In genomic region chr9:136899196-136899595, GRCh38 we compare ENCODE assay signal across 12 cellular contexts. TPM values are rescaled to one million over a fixed set of nuclear protein-coding genes. Genes with fewer than 3 reads are reported as not detected.
DNase-seq lines count a peak whose midpoint lies in the region; ATAC-seq and TF ChIP-seq lines count a peak whose summit lies in the region.
"Had no signal": no experiment of that assay in that cellular context is flagged by ENCODE, and none has a peak within 500 bp of the region (broad histone marks: within the 10 kb centered on the region; RNA-seq: fewer than 3 reads in every experiment).

No MANE protein-coding gene starts in this region.

- H3K4me3 ChIP-seq in GM12865 (ENCODE audit: low read depth, low read length) (no peak overlapping the region), KMS-11 (IDR thresholded peaks at IDR 0.05; ENCODE audit: insufficient read depth, low read depth, low read length) (no peak overlapping the region), heart right ventricle (no peak overlapping the region)

- ATAC-seq in GM19397 (IDR thresholded peaks at IDR 0.05; ENCODE audit: unreplicated experiment) (peak; percentile 45), heart right ventricle (no peak)

- DNase-seq in GM12865 (ENCODE audit: low read depth): peak; percentile 96
- DNase-seq in germinal center (ENCODE audit: low spot score): peak; percentile 16
- DNase-seq in DMS153 (lab: John Stamatoyannopoulos, UW): no peak
- no peak for DNase-seq in heart right ventricle
- no peak for DNase-seq in stimulated activated CD4-positive, alpha-beta T cell treated with anti-CD3 and anti-CD28 coated beads, Interleukin-2, amount 100 ng/mL, for 24 hours
- DNase-seq: effector CD4-positive, alpha-beta T cell; GOT3; hypothalamus; SIG-M5 had no signal

- H3K9ac ChIP-seq in KMS-11: peak overlapping the region; percentile 8; the same call in 1 of the 2 replicates

- no peak overlapping the region for H2AFZ ChIP-seq in KMS-11 (ENCODE audit: low read depth)

- 72 to 73% methylated on average over 9 of the region's 9 CpGs for WGBS in heart right ventricle, 2 donors

- TF ChIP-seq CTCF in GM12865 (IDR thresholded peaks at IDR 0.05; ENCODE audit: insufficient read depth, low read depth, low read length, missing control alignments) (peak; percentile 12), KMS-11 (conservative IDR thresholded peaks at IDR 0.05; ENCODE audit: low read depth, low read length) (no peak), heart right ventricle (IDR thresholded peaks at IDR 0.05) (no peak)

- H3K36me3 ChIP-seq in KMS-11 (ENCODE audit: insufficient read depth): peaks cover 8% of the 10 kb centered on the region; the same call in 1 of the 2 replicates
- peaks cover 0 to 60% (median 17%) of the 10 kb centered on the region in 9 donors for H3K36me3 ChIP-seq in heart right ventricle

- peaks cover 63% of the 10 kb centered on the region for H3K79me2 ChIP-seq in KMS-11 (ENCODE audit: insufficient read depth, low read depth)

- H3K4me1 ChIP-seq in KMS-11 (ENCODE audit: low read depth, poor library complexity, severe bottlenecking) (peaks cover 96% of the 10 kb centered on the region), heart right ventricle (peaks cover 19 to 39% (median 35%) of the 10 kb centered on the region in 9 donors)

- H3K27me3 ChIP-seq in KMS-11 (ENCODE audit: insufficient read depth, low read depth) (no peaks in the 10 kb centered on the region), heart right ventricle (no peaks in the 10 kb centered on the region)

- intact Hi-C loops in heart right ventricle (cut with DNase I): no loop called here

- no peaks in the 10 kb centered on the region for H3K9me3 ChIP-seq in heart right ventricle

- peak overlapping the region; percentile 99 for H3K27ac ChIP-seq in KMS-11
- no peak overlapping the region for H3K27ac ChIP-seq in heart right ventricle

- no peaks in the 10 kb centered on the region for H4K20me1 ChIP-seq in KMS-11 (ENCODE audit: insufficient read depth)

- peak overlapping the region; percentile 83 for H3K4me2 ChIP-seq in KMS-11

RNA-seq across cellular contexts. Expression of gene TRAF2, which starts 12.9 kb away (rescaled TPM):
- total RNA-seq in heart right ventricle: 10 to 100 TPM in 5 of 10 donors, 1 to 10 TPM in 5; 5.4 to 14.8 (median 9.7) TPM
- polyA plus RNA-seq in heart right ventricle: 10 to 100 TPM; 10.1 to 17.0 TPM

RNA-seq across cellular contexts. Expression of gene EDF1, which starts 33.1 kb away (rescaled TPM):
- total RNA-seq in heart right ventricle: 100 to 1,000 TPM; 289 to 375 (median 329) TPM
- polyA plus RNA-seq in heart right ventricle: 1,000 to 10,000 TPM in 1 of 2 donors, 100 to 1,000 TPM in 1; 624 to 1,058 TPM

RNA-seq across cellular contexts. Expression of gene FBXW5, which starts 45.3 kb away (rescaled TPM):
- total RNA-seq in heart right ventricle: 100 to 1,000 TPM; 118 to 169 (median 138) TPM
- 100 to 1,000 TPM; 177 to 215 TPM for polyA plus RNA-seq in heart right ventricle

RNA-seq across cellular contexts. Expression of gene C8G, which starts 45.8 kb away (rescaled TPM):
- 10 to 100 TPM in 1 of 10 donors, 1 to 10 TPM in 9; 1.2 to 10.0 (median 2.4) TPM for total RNA-seq in heart right ventricle
- polyA plus RNA-seq in heart right ventricle: 1 to 10 TPM; 2.0 to 2.1 TPM
- total RNA-seq: NCI-H460 had no signal

RNA-seq across cellular contexts. Expression of gene MAMDC4, which starts 47.0 kb away (rescaled TPM):
- total RNA-seq in heart right ventricle: 10 to 100 TPM in 2 of 10 donors, 1 to 10 TPM in 8; 4.1 to 11.3 (median 8.3) TPM
- polyA plus RNA-seq in heart right ventricle: 10 to 100 TPM in 1 of 2 donors, 1 to 10 TPM in 1; 8.0 to 45.4 TPM

Comparison
In these comparisons a context has a peak if more than half of its experiments do, and no peak if none do; other contexts are left out.
1. DNase-seq: peak in GM12865 (single experiment) and germinal center (single experiment); none in DMS153 (single experiment), heart right ventricle (0 of 2) and stimulated activated CD4-positive, alpha-beta T cell treated with anti-CD3 and anti-CD28 coated beads, Interleukin-2, amount 100 ng/mL, for 24 hours (0 of 2).